8 cellular contexts compared by ENCODE assay signal in the genomic region with DNA sequence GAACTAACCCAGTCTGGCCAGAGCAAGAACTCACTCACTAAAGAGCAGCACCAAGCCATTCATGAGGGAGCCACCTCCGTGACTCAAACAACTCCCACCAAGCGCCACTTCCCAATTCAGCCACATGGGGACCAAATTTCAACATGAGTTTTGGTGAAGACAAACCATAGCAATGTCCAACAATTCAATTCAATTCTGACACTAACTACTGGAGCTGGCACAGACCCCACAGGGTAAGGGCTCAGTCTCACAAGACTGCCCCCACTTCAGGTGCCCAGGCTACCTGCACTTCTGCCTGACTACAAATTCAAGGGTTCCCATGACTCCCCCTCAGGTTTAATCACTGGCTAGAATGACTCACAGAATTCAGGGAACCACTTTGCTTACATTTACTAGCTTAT. TPM values are rescaled to one million over a fixed set of nuclear protein-coding genes. Genes with fewer than 3 reads are reported as not detected.
A peak's percentile ranks its signal among the peaks of the same experiment; 100 is the strongest.
DNase-seq lines count a peak whose midpoint lies in the region; ATAC-seq and TF ChIP-seq lines count a peak whose summit lies in the region.

No MANE protein-coding gene starts in this region.

- no peaks in the 10 kb centered on the region for H3K27me3 Mint-ChIP-seq in WTC11 (ENCODE audit: low read depth)

- H3K9me3 ChIP-seq in heart left ventricle (no peaks in the 10 kb centered on the region), right atrium auricular region (no peaks in the 10 kb centered on the region), tibial artery (no peaks in the 10 kb centered on the region), sigmoid colon (no peaks in the 10 kb centered on the region)

- no peak overlapping the region for H3K27ac Mint-ChIP-seq in WTC11

- H3K4me3 Mint-ChIP-seq in WTC11: no peak overlapping the region

- POLR2A ChIA-PET in WTC11 (lab: Charles Lee): no interaction called here

- H3K36me3 ChIP-seq in heart left ventricle (no peaks in the 10 kb centered on the region), right atrium auricular region (no peaks in the 10 kb centered on the region), tibial artery (no peaks in the 10 kb centered on the region), sigmoid colon (no peaks in the 10 kb centered on the region)

- intact Hi-C loops in heart left ventricle (cut with DNase I): no loop called here
- intact Hi-C loops in tibial artery (cut with DNase I; ENCODE audit: low total_unique reads): no loop called here
- intact Hi-C loops in sigmoid colon (cut with DNase I): no loop called here

- H3K4me1 ChIP-seq in heart left ventricle (peaks cover 0 to 9% (median 2%) of the 10 kb centered on the region in 12 donors), right atrium auricular region (peaks cover 0 to 9% of the 10 kb centered on the region in 2 donors), tibial artery (peaks cover 0 to 18% (median 8%) of the 10 kb centered on the region in 4 donors), sigmoid colon (peaks cover 0 to 36% (median 30%) of the 10 kb centered on the region in 4 donors)

- DNase-seq in heart left ventricle (no peak), right atrium auricular region (ENCODE audit: low spot score) (no peak), WTC11 (ENCODE audit: low spot score) (peak; percentile 34), epithelial cell of proximal tubule (ENCODE audit: low read depth) (no peak), tibial artery (no peak), sigmoid colon (no peak)
- peak; percentile 33 to 39 for DNase-seq in stimulated activated CD4-positive, alpha-beta T cell treated with anti-CD3 and anti-CD28 coated beads, Interleukin-2, amount 100 ng/mL, for 24 hours

- H3K9me3 Mint-ChIP-seq in WTC11: no peaks in the 10 kb centered on the region

- H3K4me3 ChIP-seq in heart left ventricle (no peak overlapping the region), right atrium auricular region (no peak overlapping the region), epithelial cell of proximal tubule (ENCODE audit: low read depth, low read length) (no peak overlapping the region), tibial artery (no peak overlapping the region), sigmoid colon (no peak overlapping the region)

- ATAC-seq in heart left ventricle (no peak), WTC11 (peak; percentile 83), GM19467 (IDR thresholded peaks at IDR 0.05; ENCODE audit: unreplicated experiment) (no peak)

- H3K4me1 Mint-ChIP-seq in WTC11: peaks cover 15% of the 10 kb centered on the region

- H3K27me3 ChIP-seq in heart left ventricle: no peaks in the 10 kb centered on the region
- no peaks in the 10 kb centered on the region for H3K27me3 ChIP-seq in right atrium auricular region
- H3K27me3 ChIP-seq in tibial artery: no peaks in the 10 kb centered on the region
- H3K27me3 ChIP-seq in sigmoid colon: no peaks in the 10 kb centered on the region

- TF ChIP-seq CTCF in heart left ventricle (IDR thresholded peaks at IDR 0.05) (peak in 9 of 12 donors; percentile 9 to 46 (median 30)), right atrium auricular region (IDR thresholded peaks at IDR 0.05) (peak in 1 of 2 donors; percentile 41), WTC11 (IDR thresholded peaks at IDR 0.05) (0 out of 2 replicates have a peak, but pooled peaks have one; percentile 24), epithelial cell of proximal tubule (conservative IDR thresholded peaks at IDR 0.05; ENCODE audit: low read depth, low read length) (peak; percentile 51), tibial artery (IDR thresholded peaks at IDR 0.05) (peak in 1 of 2 experiments; percentile 13), sigmoid colon (IDR thresholded peaks at IDR 0.05) (no peak)

- CTCF ChIA-PET in WTC11 (lab: Charles Lee): interaction anchor here (0.8 to 2.2 kb wide), 5 partner anchors 22 to 122 kb away, joined by 3 to 11 read pairs (median 5); a partner anchor contains a TSS

- H3K36me3 Mint-ChIP-seq in WTC11: no peaks in the 10 kb centered on the region

- no peak for TF ChIP-seq EP300 in sigmoid colon (IDR thresholded peaks at IDR 0.05)

- TF ChIP-seq POLR2A in heart left ventricle (IDR thresholded peaks at IDR 0.05) (no peak), sigmoid colon (IDR thresholded peaks at IDR 0.05) (no peak)

- WGBS in heart left ventricle, 4 donors: 76 to 97% (median 89%) methylated on average over 2 of the region's 2 CpGs
- 84 to 87% methylated on average over 2 of the region's 2 CpGs for WGBS in sigmoid colon, 2 donors

- no peak overlapping the region for H3K27ac ChIP-seq in heart left ventricle
- H3K27ac ChIP-seq in right atrium auricular region: no peak overlapping the region
- no peak overlapping the region for H3K27ac ChIP-seq in tibial artery
- H3K27ac ChIP-seq in sigmoid colon: peak overlapping the region in 2 of 4 donors; percentile 7 to 36

TF ChIP-seq in WTC11, 78 proteins besides CTCF, POLR2A, EP300 and RAD21 (continues in another document):
- TF ChIP-seq EMX1 (CRISPR knock-in tag; IDR thresholded peaks at IDR 0.05) (no peak), CBFB (CRISPR knock-in tag; IDR thresholded peaks at IDR 0.05; ENCODE audit: low read depth) (no peak), SMAD4 (CRISPR knock-in tag; IDR thresholded peaks at IDR 0.05) (no peak), ELF4 (CRISPR knock-in tag; IDR thresholded peaks at IDR 0.05; ENCODE audit: low read depth) (no peak)
- TF ChIP-seq, protein P1, sequence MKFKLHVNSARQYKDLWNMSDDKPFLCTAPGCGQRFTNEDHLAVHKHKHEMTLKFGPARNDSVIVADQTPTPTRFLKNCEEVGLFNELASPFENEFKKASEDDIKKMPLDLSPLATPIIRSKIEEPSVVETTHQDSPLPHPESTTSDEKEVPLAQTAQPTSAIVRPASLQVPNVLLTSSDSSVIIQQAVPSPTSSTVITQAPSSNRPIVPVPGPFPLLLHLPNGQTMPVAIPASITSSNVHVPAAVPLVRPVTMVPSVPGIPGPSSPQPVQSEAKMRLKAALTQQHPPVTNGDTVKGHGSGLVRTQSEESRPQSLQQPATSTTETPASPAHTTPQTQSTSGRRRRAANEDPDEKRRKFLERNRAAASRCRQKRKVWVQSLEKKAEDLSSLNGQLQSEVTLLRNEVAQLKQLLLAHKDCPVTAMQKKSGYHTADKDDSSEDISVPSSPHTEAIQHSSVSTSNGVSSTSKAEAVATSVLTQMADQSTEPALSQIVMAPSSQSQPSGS (CRISPR knock-in tag; IDR thresholded peaks at IDR 0.05; ENCODE audit: borderline replicate concordance, low read depth): no peak
- TF ChIP-seq, protein P2, sequence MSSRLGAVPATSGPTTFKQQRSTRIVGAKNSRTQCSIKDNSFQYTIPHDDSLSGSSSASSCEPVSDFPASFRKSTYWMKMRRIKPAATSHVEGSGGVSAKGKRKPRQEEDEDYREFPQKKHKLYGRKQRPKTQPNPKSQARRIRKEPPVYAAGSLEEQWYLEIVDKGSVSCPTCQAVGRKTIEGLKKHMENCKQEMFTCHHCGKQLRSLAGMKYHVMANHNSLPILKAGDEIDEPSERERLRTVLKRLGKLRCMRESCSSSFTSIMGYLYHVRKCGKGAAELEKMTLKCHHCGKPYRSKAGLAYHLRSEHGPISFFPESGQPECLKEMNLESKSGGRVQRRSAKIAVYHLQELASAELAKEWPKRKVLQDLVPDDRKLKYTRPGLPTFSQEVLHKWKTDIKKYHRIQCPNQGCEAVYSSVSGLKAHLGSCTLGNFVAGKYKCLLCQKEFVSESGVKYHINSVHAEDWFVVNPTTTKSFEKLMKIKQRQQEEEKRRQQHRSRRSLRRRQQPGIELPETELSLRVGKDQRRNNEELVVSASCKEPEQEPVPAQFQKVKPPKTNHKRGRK (CRISPR knock-in tag; IDR thresholded peaks at IDR 0.05; ENCODE audit: borderline replicate concordance): no peak
- TF ChIP-seq, protein P3, sequence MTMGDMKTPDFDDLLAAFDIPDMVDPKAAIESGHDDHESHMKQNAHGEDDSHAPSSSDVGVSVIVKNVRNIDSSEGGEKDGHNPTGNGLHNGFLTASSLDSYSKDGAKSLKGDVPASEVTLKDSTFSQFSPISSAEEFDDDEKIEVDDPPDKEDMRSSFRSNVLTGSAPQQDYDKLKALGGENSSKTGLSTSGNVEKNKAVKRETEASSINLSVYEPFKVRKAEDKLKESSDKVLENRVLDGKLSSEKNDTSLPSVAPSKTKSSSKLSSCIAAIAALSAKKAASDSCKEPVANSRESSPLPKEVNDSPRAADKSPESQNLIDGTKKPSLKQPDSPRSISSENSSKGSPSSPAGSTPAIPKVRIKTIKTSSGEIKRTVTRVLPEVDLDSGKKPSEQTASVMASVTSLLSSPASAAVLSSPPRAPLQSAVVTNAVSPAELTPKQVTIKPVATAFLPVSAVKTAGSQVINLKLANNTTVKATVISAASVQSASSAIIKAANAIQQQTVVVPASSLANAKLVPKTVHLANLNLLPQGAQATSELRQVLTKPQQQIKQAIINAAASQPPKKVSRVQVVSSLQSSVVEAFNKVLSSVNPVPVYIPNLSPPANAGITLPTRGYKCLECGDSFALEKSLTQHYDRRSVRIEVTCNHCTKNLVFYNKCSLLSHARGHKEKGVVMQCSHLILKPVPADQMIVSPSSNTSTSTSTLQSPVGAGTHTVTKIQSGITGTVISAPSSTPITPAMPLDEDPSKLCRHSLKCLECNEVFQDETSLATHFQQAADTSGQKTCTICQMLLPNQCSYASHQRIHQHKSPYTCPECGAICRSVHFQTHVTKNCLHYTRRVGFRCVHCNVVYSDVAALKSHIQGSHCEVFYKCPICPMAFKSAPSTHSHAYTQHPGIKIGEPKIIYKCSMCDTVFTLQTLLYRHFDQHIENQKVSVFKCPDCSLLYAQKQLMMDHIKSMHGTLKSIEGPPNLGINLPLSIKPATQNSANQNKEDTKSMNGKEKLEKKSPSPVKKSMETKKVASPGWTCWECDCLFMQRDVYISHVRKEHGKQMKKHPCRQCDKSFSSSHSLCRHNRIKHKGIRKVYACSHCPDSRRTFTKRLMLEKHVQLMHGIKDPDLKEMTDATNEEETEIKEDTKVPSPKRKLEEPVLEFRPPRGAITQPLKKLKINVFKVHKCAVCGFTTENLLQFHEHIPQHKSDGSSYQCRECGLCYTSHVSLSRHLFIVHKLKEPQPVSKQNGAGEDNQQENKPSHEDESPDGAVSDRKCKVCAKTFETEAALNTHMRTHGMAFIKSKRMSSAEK (CRISPR knock-in tag; IDR thresholded peaks at IDR 0.05; ENCODE audit: borderline replicate concordance): no peak

RNA-seq across cellular contexts. Expression of a gene that starts 48.8 kb away (rescaled TPM):
- total RNA-seq in heart left ventricle: 100 to 1,000 TPM in 4 of 9 donors, 10 to 100 TPM in 5; 52.6 to 134 (median 99.1) TPM
- polyA plus RNA-seq in heart left ventricle: 10 to 100 TPM; 88.4 to 99.8 TPM
- total RNA-seq in right atrium auricular region: 10 to 100 TPM; 62.1 to 72.8 TPM
- total RNA-seq in WTC11 (2021): 25.4 to 28.3 TPM (median 27.4 TPM) in 3 replicates
- total RNA-seq in epithelial cell of proximal tubule: 21.2 and 25.7 TPM in 2 replicates
- total RNA-seq in sigmoid colon: 100 to 1,000 TPM; 213 to 381 (median 301) TPM
- 100 to 1,000 TPM in 2 of 3 donors, 10 to 100 TPM in 1; 87.5 to 205 (median 178) TPM for polyA plus RNA-seq in sigmoid colon

Comparison
In these comparisons a context has a peak if more than half of its experiments do, and no peak if none do; other contexts are left out.
1. DNase-seq: peak in WTC11 (single experiment) and stimulated activated CD4-positive, alpha-beta T cell treated with anti-CD3 and anti-CD28 coated beads, Interleukin-2, amount 100 ng/mL, for 24 hours (2 of 2); none in heart left ventricle (0 of 5), right atrium auricular region (single experiment), epithelial cell of proximal tubule (single experiment), tibial artery (0 of 2) and sigmoid colon (single experiment).
2. CTCF ChIP-seq: peak in heart left ventricle (9 of 12), WTC11 (single experiment) and epithelial cell of proximal tubule (single experiment); none in sigmoid colon (0 of 4).